Comparison of ENCODE assay signal across 19 cellular contexts in the genomic region with DNA sequence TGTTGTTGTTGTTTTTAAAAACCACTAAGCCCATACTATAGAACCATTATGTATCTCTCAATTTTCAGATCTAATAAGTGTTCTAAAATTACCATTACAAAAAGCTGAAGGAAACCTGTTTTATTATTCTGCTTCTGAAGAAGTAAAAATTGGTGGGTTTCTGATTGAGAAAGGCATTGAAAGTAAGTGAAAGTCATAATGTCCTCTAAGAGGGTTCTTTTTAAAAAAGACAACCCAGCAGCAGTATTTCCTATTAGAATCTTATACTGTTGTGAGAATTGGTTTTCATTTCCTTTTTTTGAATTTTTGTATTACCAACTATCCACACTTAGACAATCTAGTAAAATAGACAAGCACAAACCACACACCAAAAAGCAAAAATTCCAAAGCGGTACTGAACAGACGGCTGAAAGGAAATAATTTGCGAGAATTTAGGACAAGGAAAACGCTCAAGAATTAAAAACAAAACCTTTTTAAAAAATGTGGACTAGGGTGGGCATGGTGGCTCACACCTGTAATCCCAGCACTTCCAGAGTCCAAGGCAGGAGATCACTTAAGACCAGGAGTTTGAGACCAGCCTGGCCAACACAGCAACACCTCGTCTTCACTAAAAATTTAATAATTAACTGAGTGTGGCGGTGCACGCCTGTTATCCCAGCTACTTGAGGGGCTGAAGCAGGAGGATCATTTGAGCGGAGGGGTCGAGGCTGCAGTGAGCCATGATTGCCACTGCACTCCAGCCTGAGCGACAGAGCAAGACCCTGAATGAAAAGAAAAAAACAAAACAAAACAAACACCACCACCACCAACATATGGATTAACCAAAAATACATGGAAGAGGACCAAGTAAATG.
DNase-seq lines count a peak whose midpoint lies in the region; ATAC-seq and TF ChIP-seq lines count a peak whose summit lies in the region.
"Had no signal": no experiment of that assay in that cellular context is flagged by ENCODE, and none has a peak within 500 bp of the region (broad histone marks: within the 10 kb centered on the region; RNA-seq: fewer than 3 reads in every experiment).

No MANE protein-coding gene starts in this region.

- peak overlapping the region; percentile 9 for H3K27ac Mint-ChIP-seq in activated T-helper 17 cell treated with anti-CD3 and anti-CD28 coated beads, Interleukin-2, amount 50 U/mL, for 72 hours
- H3K27ac Mint-ChIP-seq: activated CD8-positive, alpha-beta memory T cell treated with anti-CD3 and anti-CD28 coated beads, Interleukin-2, amount 10 ng/mL, durations not matched to agents 7 days and 5 days; activated naive CD4-positive, alpha-beta T cell treated with anti-CD3 and anti-CD28 coated beads for 36 hours; CD8-positive, alpha-beta T cell; HFFc6 had no signal

- peaks cover 15% of the 10 kb centered on the region for H3K36me3 ChIP-seq in cardiac muscle cell
- peaks cover 21% of the 10 kb centered on the region for H3K36me3 ChIP-seq in upper lobe of right lung
- peaks cover 0 to 24% (median 12%) of the 10 kb centered on the region in 4 donors for H3K36me3 ChIP-seq in stomach

- TF ChIP-seq EP300 in stomach (IDR thresholded peaks at IDR 0.05): no peak

- ATAC-seq in right cardiac atrium: no peak
- ATAC-seq in HG02870 (IDR thresholded peaks at IDR 0.05; ENCODE audit: unreplicated experiment): peak; percentile 69
- no peak for ATAC-seq in activated T-helper 17 cell treated with anti-CD3 and anti-CD28 coated beads, Interleukin-2, amount 50 U/mL, for 72 hours (replicated peaks)
- no peak for ATAC-seq in upper lobe of right lung
- ATAC-seq in GM18861 (IDR thresholded peaks at IDR 0.05; ENCODE audit: unreplicated experiment): no peak
- ATAC-seq: A549; activated CD8-positive, alpha-beta memory T cell treated with anti-CD3 and anti-CD28 coated beads, Interleukin-2, amount 10 ng/mL, durations not matched to agents 7 days and 5 days; CD8-positive, alpha-beta T cell; mucosa of descending colon had no signal

- no peak overlapping the region for H3K4me3 ChIP-seq in cardiac muscle cell
- H3K4me3 ChIP-seq in right cardiac atrium (ENCODE audit: low read length): no peak overlapping the region
- H3K4me3 ChIP-seq in upper lobe of right lung: no peak overlapping the region
- no peak overlapping the region for H3K4me3 ChIP-seq in stomach
- H3K4me3 ChIP-seq: A549, hepatocyte, mucosa of descending colon had no signal

- 91% methylated on average over 10 of the region's 10 CpGs for WGBS in right cardiac atrium
- 87 to 93% (median 90%) methylated on average over 10 of the region's 10 CpGs for WGBS in stomach, 5 donors

- H3K27me3 ChIP-seq in cardiac muscle cell: no peaks in the 10 kb centered on the region
- no peaks in the 10 kb centered on the region for H3K27me3 ChIP-seq in right cardiac atrium (ENCODE audit: control insufficient read depth, insufficient read depth)
- H3K27me3 ChIP-seq in upper lobe of right lung: no peaks in the 10 kb centered on the region
- H3K27me3 ChIP-seq in stomach: no peaks in the 10 kb centered on the region
- H3K27me3 ChIP-seq: hepatocyte had no signal

- peak overlapping the region; percentile 28 for H3K27ac ChIP-seq in cardiac muscle cell
- H3K27ac ChIP-seq in right cardiac atrium (ENCODE audit: low read length): no peak overlapping the region
- H3K27ac ChIP-seq in upper lobe of right lung: no peak overlapping the region
- H3K27ac ChIP-seq in stomach: no peak overlapping the region
- H3K27ac ChIP-seq: A549, hepatocyte had no signal

- H3K4me1 Mint-ChIP-seq in activated T-helper 17 cell treated with anti-CD3 and anti-CD28 coated beads, Interleukin-2, amount 50 U/mL, for 72 hours: peaks cover 15% of the 10 kb centered on the region

- H3K36me3 Mint-ChIP-seq in activated T-helper 17 cell treated with anti-CD3 and anti-CD28 coated beads, Interleukin-2, amount 50 U/mL, for 72 hours (ENCODE audit: low read depth): peaks cover 55% of the 10 kb centered on the region

- DNase-seq in cardiac muscle cell (ENCODE audit: low read depth in 1 of 2, low spot score in 1 of 2) (no peak), right cardiac atrium (no peak), upper lobe of right lung (no peak), stomach (no peak), erythroblast (lab: John Stamatoyannopoulos, UW) (no peak)
- DNase-seq: activated CD8-positive, alpha-beta memory T cell treated with anti-CD3 and anti-CD28 coated beads, Interleukin-2, amount 10 ng/mL, durations not matched to agents 7 days and 5 days; activated naive CD4-positive, alpha-beta T cell treated with anti-CD3 and anti-CD28 coated beads for 36 hours; CD8-positive, alpha-beta T cell; HFFc6; MM.1S; mucosa of descending colon; NCI-H748 treated with DMSO at 0.1 percent for 48 hours; substantia nigra; SW 1271 had no signal

- H3K9me3 Mint-ChIP-seq in activated T-helper 17 cell treated with anti-CD3 and anti-CD28 coated beads, Interleukin-2, amount 50 U/mL, for 72 hours: no peaks in the 10 kb centered on the region
- H3K9me3 Mint-ChIP-seq: CD8-positive, alpha-beta T cell; HFFc6 had no signal

- intact Hi-C loops in right cardiac atrium (cut with DNase I): no loop called here
- intact Hi-C loops in upper lobe of right lung (cut with DNase I): no loop called here
- intact Hi-C loops in stomach (cut with DNase I; ENCODE audit: low total_unique reads): no loop called here

- no peak for TF ChIP-seq POLR2A in stomach (IDR thresholded peaks at IDR 0.05)
- no peak for TF ChIP-seq POLR2A in erythroblast (IDR thresholded peaks at IDR 0.05; ENCODE audit: low read length)

- H3K9me3 ChIP-seq in cardiac muscle cell (ENCODE audit: low read depth) (no peaks in the 10 kb centered on the region), right cardiac atrium (ENCODE audit: control insufficient read depth, low read length) (no peaks in the 10 kb centered on the region), upper lobe of right lung (no peaks in the 10 kb centered on the region), stomach (no peaks in the 10 kb centered on the region)
- H3K9me3 ChIP-seq: A549, mucosa of descending colon had no signal

- TF ChIP-seq CTCF in cardiac muscle cell (IDR thresholded peaks at IDR 0.05; ENCODE audit: low read depth, low read length): no peak
- TF ChIP-seq CTCF in upper lobe of right lung (IDR thresholded peaks at IDR 0.05): no peak
- no peak for TF ChIP-seq CTCF in stomach (IDR thresholded peaks at IDR 0.05)

- H3K4me3 Mint-ChIP-seq in activated T-helper 17 cell treated with anti-CD3 and anti-CD28 coated beads, Interleukin-2, amount 50 U/mL, for 72 hours: no peak overlapping the region
- H3K4me3 Mint-ChIP-seq: activated CD8-positive, alpha-beta memory T cell treated with anti-CD3 and anti-CD28 coated beads, Interleukin-2, amount 10 ng/mL, durations not matched to agents 7 days and 5 days; activated naive CD4-positive, alpha-beta T cell treated with anti-CD3 and anti-CD28 coated beads for 36 hours; CD8-positive, alpha-beta T cell; HFFc6 had no signal

- no peaks in the 10 kb centered on the region for H3K4me1 ChIP-seq in cardiac muscle cell (ENCODE audit: low read depth)
- H3K4me1 ChIP-seq in right cardiac atrium (ENCODE audit: control insufficient read depth, insufficient read depth, low read length): peaks cover 3% of the 10 kb centered on the region
- peaks cover 7% of the 10 kb centered on the region for H3K4me1 ChIP-seq in upper lobe of right lung
- peaks cover 0 to 30% (median 13%) of the 10 kb centered on the region in 4 donors for H3K4me1 ChIP-seq in stomach

- H3K27me3 Mint-ChIP-seq in activated T-helper 17 cell treated with anti-CD3 and anti-CD28 coated beads, Interleukin-2, amount 50 U/mL, for 72 hours: no peaks in the 10 kb centered on the region
- H3K27me3 Mint-ChIP-seq: activated CD8-positive, alpha-beta memory T cell treated with anti-CD3 and anti-CD28 coated beads, Interleukin-2, amount 10 ng/mL, durations not matched to agents 7 days and 5 days had no signal
